Comparison of ENCODE assay signal across 8 cellular contexts in the genomic region with DNA sequence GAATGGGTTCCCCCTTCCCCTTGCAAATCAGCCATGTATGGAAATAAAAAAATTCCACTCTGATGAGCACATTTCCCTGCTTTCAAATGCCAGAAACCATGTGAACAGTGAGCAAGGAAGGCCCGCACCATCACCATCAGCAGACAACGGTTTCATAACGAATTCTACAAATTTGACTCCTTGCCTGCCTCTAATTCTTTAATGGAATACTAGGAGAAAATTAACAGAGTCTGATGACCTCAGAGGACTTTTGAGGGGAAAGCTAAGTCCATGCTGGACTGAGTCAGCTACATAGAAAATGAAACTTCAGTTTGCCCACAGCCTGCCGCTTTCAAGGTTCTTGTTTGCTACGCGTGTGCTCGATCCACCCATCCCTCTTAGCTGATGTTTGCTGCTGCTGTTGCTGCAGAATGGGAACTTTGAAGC. TPM values are rescaled to one million over a fixed set of nuclear protein-coding genes. Genes with fewer than 3 reads are reported as not detected.
A peak's percentile ranks its signal among the peaks of the same experiment; 100 is the strongest.
DNase-seq lines count a peak whose midpoint lies in the region; ATAC-seq and TF ChIP-seq lines count a peak whose summit lies in the region.

No MANE protein-coding gene starts in this region.

- ATAC-seq in GM21515 (IDR thresholded peaks at IDR 0.05; ENCODE audit: unreplicated experiment): peak; percentile 78
- ATAC-seq in foreskin keratinocyte: no peak

- H3K36me3 ChIP-seq in SK-N-SH (replicated peaks in 1 of 2; ENCODE audit: control insufficient read depth in 1 of 2, insufficient read depth in 2 of 2, low read length in 1 of 2): no peaks in the 10 kb centered on the region

- H3K9me3 ChIP-seq in SK-N-SH: no peaks in the 10 kb centered on the region

- in situ Hi-C loops in ACHN (cut with HindIII; ENCODE audit: low pct_ligation_motif_present, low pct_unique_long_range_greater_than_20kb, low sequenced_read_pairs): no loop called here

- POLR2A ChIA-PET in SK-N-SH (lab: Yijun Ruan, JAX): no interaction called here

- TF ChIP-seq CTCF in SK-N-SH (IDR thresholded peaks at IDR 0.05) (no peak), foreskin keratinocyte (conservative IDR thresholded peaks at IDR 0.05) (no peak)

- H3K27ac ChIP-seq in SK-N-SH (ENCODE audit: low read depth in 2 of 2, low read length in 1 of 2) (peak overlapping the region in 1 of 2 experiments; percentile 29; a peak in 2 of 4 replicates), foreskin keratinocyte (no peak overlapping the region)

- no peaks in the 10 kb centered on the region for H3K27me3 ChIP-seq in SK-N-SH (ENCODE audit: insufficient read depth)
- H3K27me3 ChIP-seq in foreskin keratinocyte: peaks cover 10% of the 10 kb centered on the region

- no peaks in the 10 kb centered on the region for H3F3A ChIP-seq in SK-N-SH (replicated peaks; ENCODE audit: insufficient read depth)

- 95% methylated on average over 7 of the region's 7 CpGs for WGBS in SK-N-SH (ENCODE audit: low lambda C conversion rate)

- peak overlapping the region; percentile 33; the same call in 1 of the 2 replicates for H2AFZ ChIP-seq in SK-N-SH (ENCODE audit: low read depth)

- H3K9me2 ChIP-seq in SK-N-SH: no peaks in the 10 kb centered on the region

- H3K4me1 ChIP-seq in SK-N-SH (ENCODE audit: control insufficient read depth in 1 of 2, insufficient read depth in 2 of 2, low read depth in 1 of 2, low read length in 1 of 2) (peaks cover 2 to 8% of the 10 kb centered on the region in 2 experiments; a peak in 2 of 4 replicates), foreskin keratinocyte (no peaks in the 10 kb centered on the region)

- TF ChIP-seq RAD21 in SK-N-SH (IDR thresholded peaks at IDR 0.05; ENCODE audit: low read length): no peak

- TF ChIP-seq EP300 in SK-N-SH (IDR thresholded peaks at IDR 0.05; ENCODE audit: borderline replicate concordance in 1 of 2, low read depth in 1 of 2, low read length in 1 of 2): no peak

- no peak overlapping the region for H3K4me3 ChIP-seq in SK-N-SH (ENCODE audit: low read depth in 2 of 2, low read length in 1 of 2)

- peak overlapping the region; percentile 43; the same call in 1 of the 2 replicates for H3K4me2 ChIP-seq in SK-N-SH

- H3K9ac ChIP-seq in SK-N-SH: no peak overlapping the region

- DNase-seq in ACHN: peak; percentile 78
- DNase-seq in SK-N-SH: no peak
- peak; percentile 15 for DNase-seq in left kidney (ENCODE audit: low read depth, low spot score)
- DNase-seq in foreskin keratinocyte: no peak
- DNase-seq in NCI-H526 (lab: John Stamatoyannopoulos, UW): no peak
- no peak for DNase-seq in activated CD4-positive, alpha-beta T cell treated with anti-CD3 and anti-CD28 coated beads, Interleukin-2, amount 50 U/mL, for 48 hours
- DNase-seq in central memory CD4-positive, alpha-beta T cell: no peak

- no peaks in the 10 kb centered on the region for H3K79me2 ChIP-seq in SK-N-SH (ENCODE audit: insufficient read depth)

- no peaks in the 10 kb centered on the region for H4K20me1 ChIP-seq in SK-N-SH (ENCODE audit: insufficient read depth)

- CTCF ChIA-PET in SK-N-SH (lab: Yijun Ruan, JAX): no interaction called here

TF ChIP-seq in SK-N-SH, 30 proteins besides CTCF, POLR2A, EP300 and RAD21:
- TF ChIP-seq, protein P1, sequence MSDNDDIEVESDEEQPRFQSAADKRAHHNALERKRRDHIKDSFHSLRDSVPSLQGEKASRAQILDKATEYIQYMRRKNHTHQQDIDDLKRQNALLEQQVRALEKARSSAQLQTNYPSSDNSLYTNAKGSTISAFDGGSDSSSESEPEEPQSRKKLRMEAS (IDR thresholded peaks at IDR 0.05; ENCODE audit: low read depth): 0 out of 2 replicates have a peak, but pooled peaks have one; percentile 11
- no peak for TF ChIP-seq NRF1 (IDR thresholded peaks at IDR 0.05; ENCODE audit: low read depth, low read length)

RNA-seq across cellular contexts. Expression of a gene that starts 46.7 kb away (rescaled TPM):
- polyA plus RNA-seq in SK-N-SH (2012; rRNA removed) (0.02 TPM in 2 replicates), foreskin keratinocyte (not detected in 2 replicates)
- polyA plus RNA-seq in SK-N-SH (2012; cell fraction: cytosol; rRNA removed): under 0.01 TPM in 1 of 2 replicates, not detected in the other
- polyA plus RNA-seq in SK-N-SH (2012; cell fraction: nucleus; rRNA removed): 0.02 TPM in 1 of 2 replicates, not detected in the other
- total RNA-seq in foreskin keratinocyte: not detected in 2 replicates

Comparison
In these comparisons a context has a peak if more than half of its experiments do, and no peak if none do; other contexts are left out.
1. DNase-seq: peak in ACHN (single experiment) and left kidney (single experiment); none in SK-N-SH (single experiment), foreskin keratinocyte (0 of 2), NCI-H526 (0 of 2), activated CD4-positive, alpha-beta T cell treated with anti-CD3 and anti-CD28 coated beads, Interleukin-2, amount 50 U/mL, for 48 hours (0 of 2) and central memory CD4-positive, alpha-beta T cell (single experiment).